15 cellular contexts compared by ENCODE assay signal in genomic region chr3:10546181-10546624, GRCh38. TPM values are rescaled to one million over a fixed set of nuclear protein-coding genes. Genes with fewer than 3 reads are reported as not detected.
"Had no signal": no experiment of that assay in that cellular context is flagged by ENCODE, and none has a peak within 500 bp of the region (broad histone marks: within the 10 kb centered on the region; RNA-seq: fewer than 3 reads in every experiment).

No MANE protein-coding gene starts in this region.

- DNase-seq: activated CD4-positive, alpha-beta T cell treated with anti-CD3 and anti-CD28 coated beads, Interleukin-2, amount 50 U/mL, for 48 hours; central memory CD4-positive, alpha-beta T cell; cortex of kidney; effector memory CD4-positive, alpha-beta T cell; mammary epithelial cell; mucosa of descending colon; naive thymus-derived CD8-positive, alpha-beta T cell; stimulated activated CD4-positive, alpha-beta T cell treated with anti-CD3 and anti-CD28 coated beads, Interleukin-15, amount 100 ng/mL, for 24 hours; stimulated activated CD4-positive, alpha-beta T cell treated with anti-CD3 and anti-CD28 coated beads, Interleukin-4, amount 100 ng/mL, for 24 hours; thyroid gland had no signal

- H3K9me3 ChIP-seq: thyroid gland had no signal

- H3K4me3 ChIP-seq: gastroesophageal sphincter, mucosa of descending colon, thyroid gland had no signal

- H3K27ac ChIP-seq: epithelial cell of prostate, gastroesophageal sphincter, thyroid gland had no signal

- H3K4me3 Mint-ChIP-seq: activated naive CD4-positive, alpha-beta T cell treated with anti-CD3 and anti-CD28 coated beads, Interleukin-2, amount 50 U/mL, for 24 hours; naive thymus-derived CD8-positive, alpha-beta T cell had no signal

- H3K4me1 ChIP-seq: gastroesophageal sphincter, thyroid gland had no signal

- H3K27me3 Mint-ChIP-seq: activated naive CD4-positive, alpha-beta T cell treated with anti-CD3 and anti-CD28 coated beads, Interleukin-2, amount 50 U/mL, for 24 hours had no signal

- H3K27me3 ChIP-seq: thyroid gland had no signal

- H3K27ac Mint-ChIP-seq: activated naive CD4-positive, alpha-beta T cell treated with anti-CD3 and anti-CD28 coated beads, Interleukin-2, amount 50 U/mL, for 24 hours; activated T-helper 2 cell treated with anti-CD3 and anti-CD28 coated beads, Interferon-gamma antibody, Interleukin-2, Interleukin-4, amounts not matched to agents 10 μg/mL and 5 μg/mL and 100 μg/mL, durations not matched to agents 14 hours and 24 hours and 36 hours; naive thymus-derived CD8-positive, alpha-beta T cell had no signal

- ATAC-seq: gastroesophageal sphincter; mucosa of descending colon; naive thymus-derived CD8-positive, alpha-beta T cell had no signal

- H3K36me3 ChIP-seq: gastroesophageal sphincter, thyroid gland had no signal

- H3K36me3 Mint-ChIP-seq: activated naive CD4-positive, alpha-beta T cell treated with anti-CD3 and anti-CD28 coated beads, Interleukin-2, amount 50 U/mL, for 24 hours had no signal

RNA-seq across cellular contexts. Expression of gene ATP2B2, which starts 40.8 kb away (rescaled TPM):
- total RNA-seq: activated T-helper 2 cell treated with anti-CD3 and anti-CD28 coated beads, Interferon-gamma antibody, Interleukin-2, Interleukin-4, amounts not matched to agents 10 μg/mL and 5 μg/mL and 100 μg/mL, durations not matched to agents 14 hours and 24 hours and 36 hours; mammary epithelial cell; naive thymus-derived CD8-positive, alpha-beta T cell; T-helper 2 cell treated with Interferon-gamma antibody and Interleukin-4, amounts not matched to agents 100 ng/mL and 5 ng/mL, for 36 hours had no signal
- polyA plus RNA-seq: mammary epithelial cell; naive thymus-derived CD8-positive, alpha-beta T cell had no signal
